In genomic region chr7:26202019-26202985, GRCh38 we compare ENCODE assay signal across 8 cellular contexts. TPM values are rescaled to one million over a fixed set of nuclear protein-coding genes. Genes with fewer than 3 reads are reported as not detected.
A peak's percentile ranks its signal among the peaks of the same experiment; 100 is the strongest.
DNase-seq lines count a peak whose midpoint lies in the region; ATAC-seq and TF ChIP-seq lines count a peak whose summit lies in the region.

No MANE protein-coding gene starts in this region.

- DNase-seq in GM10248 (ENCODE audit: extremely low spot score) (peak; percentile 49), SK-MEL-5 (ENCODE audit: low read depth, low spot score) (peak; percentile 64), hepatic stellate cell (ENCODE audit: low spot score) (peak; percentile 37), psoas muscle (peak; percentile 62 to 82), ecto neural progenitor cell (ENCODE audit: low spot score) (no peak)

- intact Hi-C loops in psoas muscle (cut with DNase I), result loop anchor here (5.0 to 10.0 kb wide), 4 partner anchors 165 to 962 kb away; partner anchors contain the start of genes HOXA7 (in 1 of the 2) and HOXA9 (in 1 of the 2)

- H3K9me3 ChIP-seq in psoas muscle, result no peaks in the 10 kb centered on the region

- CTCF ChIA-PET in GM10248 (lab: Yijun Ruan, JAX), result interaction anchor here (0.8 to 2.0 kb wide), 4 partner anchors 21 to 310 kb away, joined by 3 to 8 read pairs (median 3); no protein-coding TSS in a partner anchor

- POLR2A ChIA-PET in GM10248 (lab: Yijun Ruan, JAX), result interaction anchor here (0.6 to 2.5 kb wide), 4 partner anchors 11 to 1078 kb away, joined by 4 to 9 read pairs (median 6); partner anchors contain the start of gene CYCS

- no peaks in the 10 kb centered on the region for H3K27me3 ChIP-seq in psoas muscle (ENCODE audit: insufficient read depth in 3 of 3, low read length in 2 of 3)

- in situ Hi-C loops in SK-MEL-5 (cut with HindIII; ENCODE audit: low pct_unique_long_range_greater_than_20kb, low sequenced_read_pairs), result no loop called here

- 1% methylated on average over 58 to 68 of the region's 68 CpGs for WGBS in adipose tissue, 3 donors
- WGBS in psoas muscle, 3 donors, result 1 to 3% (median 2%) methylated on average over 25 to 68 of the region's 68 CpGs

- peak overlapping the region; percentile 90 for H3K4me3 ChIP-seq in psoas muscle

- peaks cover 4 to 39% of the 10 kb centered on the region in 2 donors for H3K36me3 ChIP-seq in psoas muscle (ENCODE audit: insufficient read depth in 1 of 2, low read depth in 1 of 2)

- H3K27ac ChIP-seq in adipose tissue (ENCODE audit: low read depth, low read length) (peak overlapping the region; percentile 91), psoas muscle (peak overlapping the region; percentile 97)

- peak; percentile 11 for ATAC-seq in HG03039 (IDR thresholded peaks at IDR 0.05; ENCODE audit: unreplicated experiment)
- ATAC-seq in psoas muscle, result peak; percentile 19 to 31 (median 23)
- no peak for ATAC-seq in GM18858 (IDR thresholded peaks at IDR 0.05; ENCODE audit: unreplicated experiment)

- peaks cover 21% of the 10 kb centered on the region for H3K4me1 ChIP-seq in psoas muscle

- TF ChIP-seq CTCF in GM10248 (IDR thresholded peaks at IDR 0.05; ENCODE audit: control extremely low read depth, extremely low read depth, low read depth, missing control alignments) (no peak), psoas muscle (IDR thresholded peaks at IDR 0.05) (no peak)

RNA-seq across cellular contexts. Expression of gene CBX3, which starts 0.8 kb away (rescaled TPM):
- total RNA-seq in SK-MEL-5 (2014; rRNA removed; shearing (Covaris generic)), result 484 and 490 TPM in 2 replicates
- 329 and 389 TPM in 2 replicates for polyA plus RNA-seq in SK-MEL-5 (2015; cell fraction: cytosol; rRNA removed)
- 1,341 and 1,703 TPM in 2 replicates for polyA plus RNA-seq in SK-MEL-5 (2015; cell fraction: nucleus; rRNA removed)
- polyA plus RNA-seq in adipose tissue (100 to 1,000 TPM in 1 of 3 donors, 10 to 100 TPM in 2; 37.3 to 132 (median 89.6) TPM), psoas muscle (10 to 100 TPM; 71.6 to 97.0 (median 83.9) TPM)
- total RNA-seq in psoas muscle, result 10 to 100 TPM; 45.3 to 84.9 (median 66.7) TPM

RNA-seq across cellular contexts. Expression of gene HNRNPA2B1, which starts 1.8 kb away (rescaled TPM):
- total RNA-seq in SK-MEL-5 (2014; rRNA removed; shearing (Covaris generic)), result 201 and 235 TPM in 2 replicates
- 870 and 929 TPM in 2 replicates for polyA plus RNA-seq in SK-MEL-5 (2015; cell fraction: cytosol; rRNA removed)
- 1,335 and 1,362 TPM in 2 replicates for polyA plus RNA-seq in SK-MEL-5 (2015; cell fraction: nucleus; rRNA removed)
- 100 to 1,000 TPM; 207 to 539 (median 519) TPM for polyA plus RNA-seq in adipose tissue
- total RNA-seq in psoas muscle, result 100 to 1,000 TPM; 323 to 482 (median 452) TPM
- polyA plus RNA-seq in psoas muscle, result 100 to 1,000 TPM; 515 to 688 (median 663) TPM

RNA-seq across cellular contexts. Expression of gene NFE2L3, which starts 50.3 kb away (rescaled TPM):
- total RNA-seq in SK-MEL-5 (2014; rRNA removed; shearing (Covaris generic)), result 8.2 and 9.3 TPM in 2 replicates
- 7.3 and 10.6 TPM in 2 replicates for polyA plus RNA-seq in SK-MEL-5 (2015; cell fraction: cytosol; rRNA removed)
- 2.0 and 3.8 TPM in 2 replicates for polyA plus RNA-seq in SK-MEL-5 (2015; cell fraction: nucleus; rRNA removed)
- polyA plus RNA-seq in adipose tissue (1 to 10 TPM; 1.3 to 1.9 (median 1.8) TPM), psoas muscle (1 to 10 TPM in 1 of 3 donors, under 1 TPM in 2; 0.70 to 1.1 (median 0.72) TPM)
- 1 to 10 TPM in 1 of 4 donors, under 1 TPM in 3; 0.44 to 1.1 (median 0.78) TPM for total RNA-seq in psoas muscle
